Comparison of ENCODE assay signal across 8 cellular contexts in genomic region chr6:131061041-131061770, GRCh38. TPM values are rescaled to one million over a fixed set of nuclear protein-coding genes. Genes with fewer than 3 reads are reported as not detected.
DNase-seq lines count a peak whose midpoint lies in the region; ATAC-seq and TF ChIP-seq lines count a peak whose summit lies in the region.

No MANE protein-coding gene starts in this region.

- H3K4me1 ChIP-seq in testis: peaks cover 7% of the 10 kb centered on the region

- DNase-seq in AML-193 (lab: John Stamatoyannopoulos, UW): peak; percentile 24 to 33
- DNase-seq in activated CD4-positive, alpha-beta memory T cell treated with anti-CD3 and anti-CD28 coated beads, Interleukin-2, amount 10 ng/mL, durations not matched to agents 7 days and 5 days: no peak
- DNase-seq in inferior parietal cortex (ENCODE audit: extremely low spot score): peak; percentile 56
- no peak for DNase-seq in testis
- DNase-seq in NCI-H187 (lab: John Stamatoyannopoulos, UW): no peak

- peak overlapping the region; percentile 71 for H3K4me3 Mint-ChIP-seq in activated CD4-positive, alpha-beta memory T cell treated with anti-CD3 and anti-CD28 coated beads, Interleukin-2, amount 10 ng/mL, durations not matched to agents 7 days and 5 days

- peak overlapping the region; percentile 90 to 92 for H3K27ac ChIP-seq in testis

- no peak for TF ChIP-seq POLR2A in testis (IDR thresholded peaks at IDR 0.05)

- 23 to 30% methylated on average over 10 of the region's 10 CpGs for WGBS in testis, 2 donors

- ATAC-seq in GM21717 (IDR thresholded peaks at IDR 0.05; ENCODE audit: unreplicated experiment): peak; percentile 31
- no peak for ATAC-seq in GM18520 (IDR thresholded peaks at IDR 0.05; ENCODE audit: unreplicated experiment)
- no peak for ATAC-seq in esophagus mucosa

- H3K36me3 ChIP-seq in testis (ENCODE audit: low read depth, missing control alignments): no peaks in the 10 kb centered on the region

- H3K27me3 Mint-ChIP-seq in activated CD4-positive, alpha-beta memory T cell treated with anti-CD3 and anti-CD28 coated beads, Interleukin-2, amount 10 ng/mL, durations not matched to agents 7 days and 5 days: peaks cover 8% of the 10 kb centered on the region

- no peak overlapping the region for H3K27ac Mint-ChIP-seq in activated CD4-positive, alpha-beta memory T cell treated with anti-CD3 and anti-CD28 coated beads, Interleukin-2, amount 10 ng/mL, durations not matched to agents 7 days and 5 days

- peak overlapping the region; percentile 98 to 99 for H3K4me3 ChIP-seq in testis

- POLR2A ChIA-PET in activated CD4-positive, alpha-beta memory T cell treated with anti-CD3 and anti-CD28 coated beads, Interleukin-2, amount 10 ng/mL, durations not matched to agents 7 days and 5 days (lab: Charles Lee): no interaction called here

- intact Hi-C loops in testis (cut with DNase I; ENCODE audit: low total_unique reads): no loop called here

- no peaks in the 10 kb centered on the region for H3K9me3 ChIP-seq in testis

- no peaks in the 10 kb centered on the region for H3K36me3 Mint-ChIP-seq in activated CD4-positive, alpha-beta memory T cell treated with anti-CD3 and anti-CD28 coated beads, Interleukin-2, amount 10 ng/mL, durations not matched to agents 7 days and 5 days (ENCODE audit: low read depth)

- CTCF ChIA-PET in activated CD4-positive, alpha-beta memory T cell treated with anti-CD3 and anti-CD28 coated beads, Interleukin-2, amount 10 ng/mL, durations not matched to agents 7 days and 5 days (lab: Charles Lee): no interaction called here

- peaks cover 3% of the 10 kb centered on the region for H3K9me3 Mint-ChIP-seq in activated CD4-positive, alpha-beta memory T cell treated with anti-CD3 and anti-CD28 coated beads, Interleukin-2, amount 10 ng/mL, durations not matched to agents 7 days and 5 days

- peaks cover 23% of the 10 kb centered on the region for H3K4me1 Mint-ChIP-seq in activated CD4-positive, alpha-beta memory T cell treated with anti-CD3 and anti-CD28 coated beads, Interleukin-2, amount 10 ng/mL, durations not matched to agents 7 days and 5 days

- no peak for TF ChIP-seq CTCF in testis (IDR thresholded peaks at IDR 0.05)

- H3K27me3 ChIP-seq in testis: no peaks in the 10 kb centered on the region

RNA-seq across cellular contexts. Expression of gene EPB41L2, which starts 1.8 kb away (rescaled TPM):
- total RNA-seq in activated CD4-positive, alpha-beta memory T cell treated with anti-CD3 and anti-CD28 coated beads, Interleukin-2, amount 10 ng/mL, durations not matched to agents 7 days and 5 days: 10 to 100 TPM; 24.8 to 25.6 TPM
- 100 to 1,000 TPM; 139 to 206 TPM for total RNA-seq in testis
- 131 TPM for polyA plus RNA-seq in testis (ENCODE audit: insufficient read depth, low read depth, low replicate concordance)
- 9.1 TPM for total RNA-seq in esophagus mucosa

Comparison
In these comparisons a context has a peak if more than half of its experiments do, and no peak if none do; other contexts are left out.
1. DNase-seq: peak in AML-193 (2 of 2) and inferior parietal cortex (single experiment); none in activated CD4-positive, alpha-beta memory T cell treated with anti-CD3 and anti-CD28 coated beads, Interleukin-2, amount 10 ng/mL, durations not matched to agents 7 days and 5 days (single experiment), testis (single experiment) and NCI-H187 (0 of 2).
2. RNA of gene EPB41L2, which starts 1.8 kb away (total RNA-seq): 139 to 206 TPM in testis; 24.8 to 25.6 TPM in activated CD4-positive, alpha-beta memory T cell treated with anti-CD3 and anti-CD28 coated beads, Interleukin-2, amount 10 ng/mL, durations not matched to agents 7 days and 5 days and 9.1 TPM in esophagus mucosa (single experiment); every median in the first group is over 4 times any median in the second.